In genomic region chr1:22350171-22350961, GRCh38 we compare ENCODE assay signal across 16 cellular contexts.
DNase-seq lines count a peak whose midpoint lies in the region; ATAC-seq and TF ChIP-seq lines count a peak whose summit lies in the region.
"Had no signal": no experiment of that assay in that cellular context is flagged by ENCODE, and none has a peak within 500 bp of the region (broad histone marks: within the 10 kb centered on the region; RNA-seq: fewer than 3 reads in every experiment).

No MANE protein-coding gene starts in this region.

- H3K79me2 ChIP-seq in neural progenitor cell (ENCODE audit: low read depth), result no peaks in the 10 kb centered on the region

- H3K36me3 Mint-ChIP-seq in glutamatergic neuron (ENCODE audit: unreplicated experiment) (no peaks in the 10 kb centered on the region), neural progenitor cell (no peaks in the 10 kb centered on the region)
- H3K36me3 Mint-ChIP-seq in activated T-cell treated with anti-CD3 and anti-CD28 coated beads, Interleukin-2, amount 50 U/mL, for 4 hours (ENCODE audit: insufficient read depth), result no peaks in the 10 kb centered on the region

- peak; percentile 29 for DNase-seq in ELF-1 (ENCODE audit: low read depth, low spot score)
- DNase-seq in glutamatergic neuron, result no peak
- DNase-seq in neural progenitor cell (ENCODE audit: low spot score), result peak; percentile 44
- no peak for DNase-seq in activated T-cell treated with anti-CD3 and anti-CD28 coated beads, Interleukin-2, amount 50 U/mL, for 4 hours
- DNase-seq in LoVo (ENCODE audit: low spot score), result no peak
- DNase-seq in stimulated activated CD8-positive, alpha-beta memory T cell treated with anti-CD3 and anti-CD28 coated beads, Interleukin-4, amount 100 ng/mL, for 48 hours, result no peak
- DNase-seq: activated effector memory CD4-positive, alpha-beta T cell treated with anti-CD3 and anti-CD28 coated beads, Interleukin-2, amount 50 U/mL, for 16 hours; central memory CD4-positive, alpha-beta T cell; GF-D8; NCI-H1105; T-helper 17 cell had no signal

- H3K27ac Mint-ChIP-seq in glutamatergic neuron (ENCODE audit: unreplicated experiment) (peak overlapping the region; percentile 14), neural progenitor cell (peak overlapping the region; percentile 43)
- H3K27ac Mint-ChIP-seq: B cell, T-helper 17 cell had no signal

- H3K27me3 ChIP-seq in HUES48 (ENCODE audit: control insufficient read depth, insufficient read depth, low read length) (peaks cover 15% of the 10 kb centered on the region; the same call in 1 of the 2 replicates), neural progenitor cell (peaks cover 28% of the 10 kb centered on the region)

- H3K4me2 ChIP-seq in neural progenitor cell, result peak overlapping the region; percentile 74
- H3K4me2 ChIP-seq: KMS-11 had no signal

- TF ChIP-seq CTCF in glutamatergic neuron (IDR thresholded peaks at IDR 0.05; ENCODE audit: partially characterized antibody, unreplicated experiment) (no peak), neural progenitor cell (IDR thresholded peaks at IDR 0.05) (no peak)

- H3K9ac ChIP-seq in HUES48 (ENCODE audit: low read depth, low read length) (no peak overlapping the region), neural progenitor cell (no peak overlapping the region)
- H3K9ac ChIP-seq: KMS-11 had no signal

- no peaks in the 10 kb centered on the region for H4K20me1 ChIP-seq in neural progenitor cell (ENCODE audit: low read depth)

- no peak for ATAC-seq in activated T-cell treated with anti-CD3 and anti-CD28 coated beads, Interleukin-2, amount 50 U/mL, for 4 hours
- ATAC-seq: Right ventricle myocardium inferior, T-helper 17 cell had no signal

- H3K4me3 Mint-ChIP-seq in glutamatergic neuron (ENCODE audit: unreplicated experiment), result peak overlapping the region; percentile 39
- H3K4me3 Mint-ChIP-seq in neural progenitor cell, result peak overlapping the region; percentile 28
- no peak overlapping the region for H3K4me3 Mint-ChIP-seq in activated T-cell treated with anti-CD3 and anti-CD28 coated beads, Interleukin-2, amount 50 U/mL, for 4 hours
- H3K4me3 Mint-ChIP-seq: B cell, T-helper 17 cell had no signal

- H3K4me1 ChIP-seq in HUES48 (ENCODE audit: control insufficient read depth, insufficient read depth, low read length), result peaks cover 18% of the 10 kb centered on the region
- H3K4me1 ChIP-seq in neural progenitor cell, result peaks cover 12% of the 10 kb centered on the region

- H3K4me1 Mint-ChIP-seq in glutamatergic neuron (ENCODE audit: low read depth, unreplicated experiment) (peaks cover 19% of the 10 kb centered on the region), neural progenitor cell (peaks cover 42% of the 10 kb centered on the region)
- peaks cover 12% of the 10 kb centered on the region for H3K4me1 Mint-ChIP-seq in activated T-cell treated with anti-CD3 and anti-CD28 coated beads, Interleukin-2, amount 50 U/mL, for 4 hours (ENCODE audit: low read depth)

- H3K27me3 Mint-ChIP-seq in glutamatergic neuron (ENCODE audit: unreplicated experiment) (peaks cover 6% of the 10 kb centered on the region), neural progenitor cell (ENCODE audit: insufficient read depth, low read depth) (peaks cover 9% of the 10 kb centered on the region)
- H3K27me3 Mint-ChIP-seq in activated T-cell treated with anti-CD3 and anti-CD28 coated beads, Interleukin-2, amount 50 U/mL, for 4 hours (ENCODE audit: low read depth), result peaks cover 61% of the 10 kb centered on the region

- peaks cover 2% of the 10 kb centered on the region for H3K9me3 Mint-ChIP-seq in glutamatergic neuron (ENCODE audit: unreplicated experiment)
- no peaks in the 10 kb centered on the region for H3K9me3 Mint-ChIP-seq in neural progenitor cell
- H3K9me3 Mint-ChIP-seq in activated T-cell treated with anti-CD3 and anti-CD28 coated beads, Interleukin-2, amount 50 U/mL, for 4 hours, result no peaks in the 10 kb centered on the region

- peaks cover 24% of the 10 kb centered on the region for H3F3A ChIP-seq in neural progenitor cell (ENCODE audit: low read depth)

- peak overlapping the region; percentile 50 for H2AFZ ChIP-seq in neural progenitor cell (replicated peaks)

- H3K9me3 ChIP-seq in HUES48 (ENCODE audit: control insufficient read depth, insufficient read depth, low read length) (no peaks in the 10 kb centered on the region), neural progenitor cell (ENCODE audit: low read depth) (no peaks in the 10 kb centered on the region)

- H3K4me3 ChIP-seq in HUES48 (ENCODE audit: low read depth, low read length) (peak overlapping the region; percentile 42), neural progenitor cell (peak overlapping the region; percentile 35)

- no peak overlapping the region for H3K27ac ChIP-seq in HUES48 (ENCODE audit: low read depth, low read length)
- no peak overlapping the region for H3K27ac ChIP-seq in neural progenitor cell
- H3K27ac ChIP-seq: HL-60, KMS-11 had no signal

- H3K36me3 ChIP-seq in HUES48 (ENCODE audit: control insufficient read depth, insufficient read depth, low read length) (no peaks in the 10 kb centered on the region), neural progenitor cell (no peaks in the 10 kb centered on the region)

Comparison
In these comparisons a context has a peak if more than half of its experiments do, and no peak if none do; other contexts are left out.
1. DNase-seq: peak in ELF-1 (single experiment) and neural progenitor cell (single experiment); none in glutamatergic neuron (single experiment), activated T-cell treated with anti-CD3 and anti-CD28 coated beads, Interleukin-2, amount 50 U/mL, for 4 hours (single experiment), LoVo (single experiment) and stimulated activated CD8-positive, alpha-beta memory T cell treated with anti-CD3 and anti-CD28 coated beads, Interleukin-4, amount 100 ng/mL, for 48 hours (single experiment).